21 cellular contexts compared by ENCODE assay signal in the genomic region with DNA sequence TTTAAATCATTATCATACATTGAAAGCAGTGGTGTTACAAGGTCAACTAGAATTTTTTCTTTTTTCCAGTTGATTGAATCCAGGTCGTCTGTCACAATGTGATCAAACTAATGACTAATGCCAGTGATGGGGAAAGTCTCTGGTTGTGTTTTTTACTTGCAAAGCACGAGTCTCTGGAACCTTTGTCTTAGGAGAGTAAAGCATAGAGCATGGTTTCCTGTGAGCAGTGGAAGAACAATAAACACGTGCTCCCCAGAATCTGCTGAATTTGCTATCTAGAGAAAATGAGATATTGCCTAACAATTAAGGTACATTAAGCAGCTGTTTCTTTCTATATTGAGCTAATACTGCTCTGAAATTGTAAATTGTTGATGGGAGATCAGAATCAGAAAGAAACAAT.
"Had no signal": no experiment of that assay in that cellular context is flagged by ENCODE, and none has a peak within 500 bp of the region (broad histone marks: within the 10 kb centered on the region; RNA-seq: fewer than 3 reads in every experiment).

No MANE protein-coding gene starts in this region.

- H3K27me3 ChIP-seq: neutrophil, ovary, right atrium auricular region, spleen, upper lobe of left lung had no signal

- H3K4me1 ChIP-seq: prostate gland, right atrium auricular region, spleen, upper lobe of left lung had no signal

- ATAC-seq: natural killer cell treated with Interleukin-12 subunit alpha and Interleukin-12 subunit beta and Interleukin-15 and Interleukin-18, amount 100 ng/mL, for 72 hours; T-helper 17 cell had no signal

- FAIRE-seq: bronchial epithelial cell had no signal

- H3K4me3 ChIP-seq: ovary, prostate gland, right atrium auricular region, spleen, upper lobe of left lung had no signal

- H3K36me3 ChIP-seq: neutrophil, ovary, prostate gland, right atrium auricular region, spleen, upper lobe of left lung had no signal

- DNase-seq: activated CD4-positive, alpha-beta memory T cell treated with anti-CD3 and anti-CD28 coated beads, Interleukin-2, amount 10 ng/mL, durations not matched to agents 7 days and 5 days; activated CD4-positive, alpha-beta T cell treated with anti-CD3 and anti-CD28 coated beads, Interleukin-2, amount 10 ng/mL, durations not matched to agents 24 days and 14 days; activated effector memory CD4-positive, alpha-beta T cell treated with anti-CD3 and anti-CD28 coated beads, Interleukin-2, amount 50 U/mL, for 16 hours; activated naive CD4-positive, alpha-beta T cell treated with anti-CD3 and anti-CD28 coated beads, Interleukin-2, amount 10 ng/mL, durations not matched to agents 7 days and 5 days; activated T-cell treated with anti-CD3 and anti-CD28 coated beads for 4 hours; amygdala; cerebellar nuclear complex; cortex of kidney; erythroblast; foreskin melanocyte; ovary; spleen; stimulated activated CD4-positive, alpha-beta T cell treated with anti-CD3 and anti-CD28 coated beads, Interleukin-4, amount 100 ng/mL, for 1 hour; stimulated activated naive CD4-positive, alpha-beta T cell treated with Interleukin-2 at 50 U/mL for 16 hours; T-helper 17 cell; upper lobe of left lung had no signal

- H3K9me3 ChIP-seq: neutrophil, ovary, prostate gland, right atrium auricular region, upper lobe of left lung had no signal

- H3K27ac ChIP-seq: neutrophil, ovary, prostate gland, right atrium auricular region, spleen, upper lobe of left lung had no signal
